ENCODE assay signal across 1 cellular context in the genomic region with DNA sequence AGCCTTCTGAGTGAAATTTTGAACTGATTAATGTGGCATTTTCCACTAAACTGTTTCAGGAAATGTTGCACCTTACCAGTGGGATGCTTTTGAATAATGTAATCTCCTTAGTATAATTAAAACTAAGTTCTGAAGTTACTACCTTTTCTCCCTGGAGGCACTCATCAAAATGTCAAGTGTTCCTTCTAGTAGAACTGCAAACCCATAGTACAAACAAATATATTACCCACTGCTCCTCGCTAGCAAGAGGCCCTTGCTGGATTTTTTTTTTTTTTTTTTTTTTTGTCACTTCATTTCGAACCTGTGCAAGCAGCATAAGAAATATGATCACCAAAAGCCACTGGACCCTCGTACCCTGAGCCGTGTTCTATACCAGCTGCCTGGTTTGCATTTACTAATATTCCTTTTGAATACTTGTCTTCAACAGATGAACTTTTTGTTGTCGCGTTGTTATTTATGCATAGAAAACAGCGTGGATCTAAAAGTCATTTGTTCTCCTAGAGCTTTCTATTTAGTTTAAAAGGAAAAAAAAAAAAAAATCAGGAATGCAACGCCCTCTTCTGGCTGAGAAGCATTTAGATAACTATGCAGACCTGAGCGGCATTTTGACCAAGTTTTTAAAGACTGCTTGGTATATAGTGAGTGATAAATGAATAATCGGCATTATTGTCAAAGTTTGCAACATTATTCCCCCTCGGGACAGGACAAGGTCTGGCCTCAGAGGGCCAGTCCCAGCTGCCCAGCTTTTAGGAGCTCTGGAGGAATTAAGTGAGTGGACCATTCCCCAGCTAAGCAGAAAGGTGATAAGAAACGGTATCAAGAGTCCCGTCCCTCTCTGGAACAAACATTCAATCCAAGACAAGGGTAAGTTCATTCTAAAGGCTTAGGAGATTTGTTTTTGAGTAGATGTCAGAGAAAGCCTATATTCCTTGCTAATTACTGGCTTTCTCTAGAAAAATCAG.
TF ChIP-seq lines count a peak whose summit lies in the region.

No MANE protein-coding gene starts in this region.

TF ChIP-seq in endothelial cell of umbilical vein, 7 proteins besides CTCF, POLR2A, EP300 and RAD21 (continued from another document):
- peak; percentile 44 for TF ChIP-seq EZH2 (IDR thresholded peaks at IDR 0.05; ENCODE audit: borderline replicate concordance, low read depth, low read length, severe bottlenecking)
- TF ChIP-seq MAX (IDR thresholded peaks at IDR 0.05; ENCODE audit: insufficient read depth, insufficient read length): no peak
- TF ChIP-seq GATA2 (IDR thresholded peaks at IDR 0.05; ENCODE audit: insufficient read depth, insufficient read length, low read depth, low read length): no peak
- no peak for TF ChIP-seq POLR2AphosphoS5 (IDR thresholded peaks at IDR 0.05; ENCODE audit: insufficient read depth, low read depth, low read length)
- TF ChIP-seq FOS (IDR thresholded peaks at IDR 0.05; ENCODE audit: borderline replicate concordance, insufficient read depth, low read length): no peak
